20 cellular contexts compared by ENCODE assay signal in the genomic region with DNA sequence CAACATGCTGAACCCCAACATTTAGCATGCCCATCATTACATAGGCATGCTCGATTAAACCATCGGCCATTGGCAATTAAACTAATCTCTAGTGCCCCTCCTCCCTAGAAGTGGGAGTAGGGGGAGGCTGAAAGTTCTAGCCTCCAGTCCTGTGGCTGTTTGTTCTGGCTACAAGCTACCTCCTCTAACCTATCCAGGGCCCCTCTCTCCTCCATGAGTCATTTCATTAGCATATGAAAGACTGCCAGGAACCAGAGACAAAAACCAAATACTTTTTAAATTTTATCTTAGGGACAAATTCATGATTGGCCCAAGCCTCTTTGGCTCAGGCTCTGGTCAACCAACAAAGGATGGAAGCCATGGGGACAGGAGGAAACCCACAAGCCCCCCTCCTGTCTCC.
DNase-seq lines count a peak whose midpoint lies in the region; FAIRE-seq and TF ChIP-seq lines count a peak whose summit lies in the region.
"Had no signal": no experiment of that assay in that cellular context is flagged by ENCODE, and none has a peak within 500 bp of the region (broad histone marks: within the 10 kb centered on the region; RNA-seq: fewer than 3 reads in every experiment).

No MANE protein-coding gene starts in this region.

- no peaks in the 10 kb centered on the region for H3K9me3 ChIP-seq in breast epithelium
- no peaks in the 10 kb centered on the region for H3K9me3 ChIP-seq in kidney (ENCODE audit: control insufficient read depth in 1 of 2, low read length in 2 of 2)

- no peak overlapping the region for H3K27ac Mint-ChIP-seq in MCF 10A (ENCODE audit: low read depth, unreplicated experiment)
- H3K27ac Mint-ChIP-seq: CD4-positive, alpha-beta memory T cell had no signal

- no peak overlapping the region for H3K4me3 Mint-ChIP-seq in MCF 10A (ENCODE audit: unreplicated experiment)
- H3K4me3 Mint-ChIP-seq: CD4-positive, alpha-beta memory T cell had no signal

- POLR2A ChIA-PET in MCF 10A (lab: Yijun Ruan, JAX) = no interaction called here

- DNase-seq in MCF 10A (ENCODE audit: unreplicated experiment) (peak; percentile 55), breast epithelium (ENCODE audit: low spot score in 2 of 2) (no peak), astrocyte of the cerebellum (ENCODE audit: low read depth) (peak; percentile 38), iPS DF 19.7 (ENCODE audit: low read depth, low spot score) (peak; percentile 50), T-helper 2 cell (no peak), kidney (no peak), GM12892 (ENCODE audit: insufficient read length) (no peak), NCI-H2107 (lab: John Stamatoyannopoulos, UW) (no peak)
- DNase-seq: 8988T; CD4-positive, alpha-beta memory T cell; DND-41; GDM1; GOT3; NCI-H1417 treated with DMSO at 0.1 percent for 48 hours; NCI-H2029; NCI-H2171 treated with DMSO at 0.1 percent for 48 hours; NCI-H774; PC-3 had no signal

- H3K9ac ChIP-seq in kidney (ENCODE audit: low read length in 2 of 2) = no peak overlapping the region

- TF ChIP-seq POLR2A in breast epithelium (IDR thresholded peaks at IDR 0.05) = no peak
- TF ChIP-seq POLR2A in GM12892 (IDR thresholded peaks at IDR 0.05; ENCODE audit: low read depth, low read length) = no peak

- peaks cover 6% of the 10 kb centered on the region for H3K4me1 Mint-ChIP-seq in MCF 10A (ENCODE audit: insufficient read depth, unreplicated experiment)
- H3K4me1 Mint-ChIP-seq: CD4-positive, alpha-beta memory T cell had no signal

- H3K4me1 ChIP-seq in breast epithelium (no peaks in the 10 kb centered on the region), kidney (ENCODE audit: control insufficient read depth in 1 of 2, insufficient read depth in 1 of 2, low read depth in 1 of 2, low read length in 2 of 2) (no peaks in the 10 kb centered on the region)

- H3K27ac ChIP-seq in breast epithelium (no peak overlapping the region), kidney (ENCODE audit: low read depth in 2 of 2, low read length in 2 of 2) (no peak overlapping the region)

- H3K4me3 ChIP-seq in breast epithelium (no peak overlapping the region), astrocyte of the cerebellum (ENCODE audit: low read depth, low read length) (no peak overlapping the region), kidney (ENCODE audit: low read length in 2 of 2) (no peak overlapping the region)
- H3K4me3 ChIP-seq: GM12878 had no signal

- no peaks in the 10 kb centered on the region for H3K27me3 ChIP-seq in breast epithelium

- no TSS peak for BruUV-seq in MCF 10A (replicated peaks; lab: Mats Ljungman, UMichigan)

- H3K27me3 Mint-ChIP-seq in MCF 10A (ENCODE audit: insufficient read depth, unreplicated experiment) = peaks cover 43% of the 10 kb centered on the region

- no peaks in the 10 kb centered on the region for H3K36me3 Mint-ChIP-seq in MCF 10A (ENCODE audit: insufficient read depth, unreplicated experiment)
- H3K36me3 Mint-ChIP-seq: CD4-positive, alpha-beta memory T cell had no signal

- CTCF ChIA-PET in MCF 10A (lab: Yijun Ruan, JAX) = interaction anchor here (0.7 kb wide), 1 partner anchor 14 kb away, joined by 4 read pairs; no protein-coding TSS in a partner anchor

- FAIRE-seq in kidney (lab: Jason Lieb, UNC) (no peak), GM12892 (lab: Jason Lieb, UNC) (no peak)
- FAIRE-seq: GM12878, GM18507 had no signal

- no peaks in the 10 kb centered on the region for H3K36me3 ChIP-seq in breast epithelium
- no peaks in the 10 kb centered on the region for H3K36me3 ChIP-seq in kidney (ENCODE audit: control insufficient read depth in 1 of 2, insufficient read depth in 2 of 2, low read length in 2 of 2)

- TF ChIP-seq CTCF in MCF 10A (IDR thresholded peaks at IDR 0.05; ENCODE audit: unreplicated experiment) (no peak), breast epithelium (IDR thresholded peaks at IDR 0.05) (no peak), astrocyte of the cerebellum (IDR thresholded peaks at IDR 0.05; ENCODE audit: low read depth, low read length, missing control alignments) (no peak), kidney (IDR thresholded peaks at IDR 0.05; ENCODE audit: borderline replicate concordance, extremely low read depth, insufficient read depth) (no peak)

- intact Hi-C loops in MCF 10A (cut with micrococcal nuclease) = no loop called here
- intact Hi-C loops in breast epithelium (cut with DNase I; ENCODE audit: low total_unique reads) = no loop called here
- intact Hi-C loops in kidney (cut with DNase I) = no loop called here

- in situ Hi-C loops in astrocyte of the cerebellum (cut with HindIII; ENCODE audit: low sequenced_read_pairs) = no loop called here

- H3K9me3 Mint-ChIP-seq in MCF 10A (ENCODE audit: unreplicated experiment) = no peaks in the 10 kb centered on the region

Comparison
In these comparisons a context has a peak if more than half of its experiments do, and no peak if none do; other contexts are left out.
1. DNase-seq: peak in MCF 10A (single experiment), astrocyte of the cerebellum (single experiment) and iPS DF 19.7 (single experiment); none in breast epithelium (0 of 2), T-helper 2 cell (0 of 5), kidney (single experiment), GM12892 (single experiment) and NCI-H2107 (single experiment).